In the genomic region with DNA sequence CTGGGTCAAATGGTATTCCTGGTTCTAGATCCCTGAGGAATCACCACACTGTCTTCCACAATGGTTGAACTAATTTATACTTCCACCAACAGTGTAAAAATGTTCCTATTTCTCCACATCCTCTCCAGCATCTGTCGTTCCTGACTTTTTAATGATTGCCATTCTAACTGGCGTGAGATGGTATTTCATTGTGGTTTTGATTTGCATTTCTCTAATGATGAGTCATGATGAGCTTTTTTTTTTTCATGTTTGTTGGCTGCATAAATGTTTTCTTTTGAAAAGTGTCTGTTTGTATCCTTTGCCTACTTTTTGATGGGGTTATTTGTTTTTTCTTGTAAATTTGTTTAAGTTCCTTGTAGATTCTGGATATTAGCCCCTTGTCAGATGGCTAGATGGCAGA, we compare ENCODE assay signal across 7 cellular contexts.
A peak's percentile ranks its signal among the peaks of the same experiment; 100 is the strongest.
DNase-seq lines count a peak whose midpoint lies in the region; FAIRE-seq and TF ChIP-seq lines count a peak whose summit lies in the region.
"Not testable (repeated sequence)": the region's sequence is repeated elsewhere in the genome, so short reads cannot be mapped to it uniquely, and the experiment has no call there.

No MANE protein-coding gene starts in this region.

- not testable (repeated sequence) for H3K4me3 Mint-ChIP-seq in Calu3 (ENCODE audit: low read depth, unreplicated experiment)

- not testable (repeated sequence) for H3K9me3 Mint-ChIP-seq in Calu3 (ENCODE audit: low read depth, unreplicated experiment)

- peak; percentile 28 for FAIRE-seq in RCC 7860 (lab: Jason Lieb, UNC)

- intact Hi-C loops in Calu3 (cut with micrococcal nuclease; ENCODE audit: unreplicated experiment) = not testable (repeated sequence)

- not testable (repeated sequence) for BruUV-seq in Calu3 (replicated peaks; lab: Mats Ljungman, UMichigan)

- not testable (repeated sequence) for H3K4me3 ChIP-seq in cardiac fibroblast (replicated peaks in 1 of 2; ENCODE audit: low read depth in 2 of 2, low read length in 2 of 2); fibroblast of mammary gland (ENCODE audit: control insufficient read depth, low read depth, low read length)

- DNase-seq in Calu3; RCC 7860 (ENCODE audit: low spot score): not testable (repeated sequence)
- DNase-seq in HT1080 (ENCODE audit: low read depth) = peak; percentile 46
- peak; percentile 30 for DNase-seq in astrocyte of the hippocampus (ENCODE audit: low read depth, low spot score)
- DNase-seq in cardiac fibroblast (ENCODE audit: low read depth in 2 of 2) = peak; percentile 25 to 49
- peak; percentile 45 for DNase-seq in fibroblast of mammary gland (ENCODE audit: low read depth)
- peak; percentile 62 for DNase-seq in kidney tubule cell (ENCODE audit: low spot score)

- H3K27me3 Mint-ChIP-seq in Calu3 (ENCODE audit: unreplicated experiment) = not testable (repeated sequence)

- not testable (repeated sequence) for TF ChIP-seq CTCF in Calu3 (IDR thresholded peaks at IDR 0.05; ENCODE audit: unreplicated experiment); cardiac fibroblast (IDR thresholded peaks at IDR 0.05; ENCODE audit: low read depth, low read length); fibroblast of mammary gland (conservative IDR thresholded peaks at IDR 0.05; ENCODE audit: control insufficient read depth, insufficient read depth, low read depth, low read length)

- H3K27ac Mint-ChIP-seq in Calu3 (ENCODE audit: unreplicated experiment) = peak overlapping the region; percentile 37

- peaks cover 51% of the 10 kb centered on the region for H3K4me1 Mint-ChIP-seq in Calu3 (ENCODE audit: low read depth, unreplicated experiment)

- CTCF ChIA-PET in Calu3 (lab: Charles Lee) = interaction anchor here (1.2 kb wide), 1 partner anchor 749 kb away, joined by 3 read pairs; no protein-coding TSS in a partner anchor

- not testable (repeated sequence) for H3K36me3 Mint-ChIP-seq in Calu3 (ENCODE audit: insufficient read depth, unreplicated experiment)
